ENCODE assay signal across 10 cellular contexts in the genomic region with DNA sequence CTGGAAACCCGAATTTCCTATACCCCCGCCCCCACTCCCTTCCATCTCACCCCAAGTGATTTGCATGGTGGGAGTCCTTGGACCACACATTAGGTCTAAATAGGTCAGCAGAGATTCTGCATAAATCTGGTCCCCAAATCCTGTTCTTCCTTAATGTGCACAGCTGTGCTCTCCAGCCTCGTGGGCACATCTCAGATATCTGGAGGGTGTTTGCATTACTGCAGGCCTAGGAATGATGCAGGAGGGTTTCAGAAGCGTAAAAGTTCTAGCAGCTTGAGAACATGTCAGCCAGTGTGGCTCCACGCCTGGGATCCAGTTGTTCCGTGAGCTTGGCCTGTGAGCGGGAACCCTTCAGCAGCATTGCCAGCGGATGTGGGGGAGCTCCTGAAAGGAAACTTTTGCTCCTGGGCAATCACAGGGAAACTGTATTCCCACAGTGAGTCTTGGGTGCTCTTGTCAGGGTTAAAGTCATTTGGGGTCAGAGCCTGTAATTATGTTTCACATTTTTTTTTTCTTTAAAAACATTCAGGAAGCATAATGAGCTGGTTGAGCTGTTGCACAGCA. TPM values are rescaled to one million over a fixed set of nuclear protein-coding genes. Genes with fewer than 3 reads are reported as not detected.
DNase-seq lines count a peak whose midpoint lies in the region; ATAC-seq, FAIRE-seq and TF ChIP-seq lines count a peak whose summit lies in the region.
"Had no signal": no experiment of that assay in that cellular context is flagged by ENCODE, and none has a peak within 500 bp of the region (broad histone marks: within the 10 kb centered on the region; RNA-seq: fewer than 3 reads in every experiment).

No MANE protein-coding gene starts in this region.

- DNase-seq in GM23338 (ENCODE audit: low spot score): no peak
- no peak for DNase-seq in WTC11 (ENCODE audit: low spot score)
- DNase-seq in right atrium auricular region (ENCODE audit: low spot score): peak; percentile 77
- DNase-seq in stimulated activated effector memory CD8-positive, alpha-beta T cell treated with anti-CD3 and anti-CD28 coated beads, Interleukin-12 subunit alpha, Interleukin-12 subunit beta, amount 100 ng/mL, for 72 hours (ENCODE audit: low spot score in 2 of 2): no peak
- no peak for DNase-seq in urothelium cell line (ENCODE audit: low spot score)
- DNase-seq: NCI-H2171 had no signal

- CTCF ChIA-PET in WTC11 (lab: Charles Lee): interaction anchor here (0.8 to 5.0 kb wide), 11 partner anchors 11 to 106 kb away, joined by 3 to 26 read pairs (median 5); partner anchors contain the start of gene ARHGAP26

- no peak overlapping the region for H3K4me3 Mint-ChIP-seq in GM23338
- H3K4me3 Mint-ChIP-seq in WTC11: no peak overlapping the region
- peak overlapping the region; percentile 76 for H3K4me3 Mint-ChIP-seq in stimulated activated effector memory CD8-positive, alpha-beta T cell treated with anti-CD3 and anti-CD28 coated beads, Interleukin-12 subunit alpha, Interleukin-12 subunit beta, amount 100 ng/mL, for 72 hours

- H3K27me3 ChIP-seq in GM23338 (ENCODE audit: insufficient read depth) (no peaks in the 10 kb centered on the region), right atrium auricular region (no peaks in the 10 kb centered on the region)
- H3K27me3 ChIP-seq: left lung had no signal

- H3K4me3 ChIP-seq in GM23338: no peak overlapping the region
- no peak overlapping the region for H3K4me3 ChIP-seq in right atrium auricular region
- H3K4me3 ChIP-seq: left lung had no signal

- POLR2A ChIA-PET in WTC11 (lab: Charles Lee): no interaction called here

- no peaks in the 10 kb centered on the region for H3K9me3 ChIP-seq in right atrium auricular region
- H3K9me3 ChIP-seq: left lung had no signal

- 0 out of 2 replicates have a peak overlapping the region, but pooled peaks have one; percentile 32 for H3K27ac ChIP-seq in GM23338 (ENCODE audit: low read depth)
- peak overlapping the region; percentile 64 to 82 for H3K27ac ChIP-seq in right atrium auricular region
- H3K27ac ChIP-seq: KMS-11 had no signal

- H3K4me1 ChIP-seq in GM23338 (ENCODE audit: insufficient read depth) (peaks cover 52% of the 10 kb centered on the region), right atrium auricular region (peaks cover 0 to 92% of the 10 kb centered on the region in 2 donors)

- no peak for FAIRE-seq in urothelium cell line (lab: Jason Lieb, UNC)

- no peak overlapping the region for H2AFZ ChIP-seq in GM23338

- peaks cover 79% of the 10 kb centered on the region for H3K79me2 ChIP-seq in GM23338 (replicated peaks; ENCODE audit: insufficient read depth)

- H3K4me1 Mint-ChIP-seq in GM23338: peaks cover 52% of the 10 kb centered on the region
- peaks cover 55% of the 10 kb centered on the region for H3K4me1 Mint-ChIP-seq in WTC11
- H3K4me1 Mint-ChIP-seq in stimulated activated effector memory CD8-positive, alpha-beta T cell treated with anti-CD3 and anti-CD28 coated beads, Interleukin-12 subunit alpha, Interleukin-12 subunit beta, amount 100 ng/mL, for 72 hours: peaks cover 89% of the 10 kb centered on the region

- H4K20me1 ChIP-seq in GM23338 (replicated peaks; ENCODE audit: insufficient read depth): peaks cover 14% of the 10 kb centered on the region

- H3K4me2 ChIP-seq in GM23338: 0 out of 2 replicates have a peak overlapping the region, but pooled peaks have one; percentile 33
- H3K4me2 ChIP-seq: KMS-11 had no signal

- H3K36me3 ChIP-seq in GM23338 (ENCODE audit: insufficient read depth) (no peaks in the 10 kb centered on the region), right atrium auricular region (no peaks in the 10 kb centered on the region)
- H3K36me3 ChIP-seq: left lung had no signal

- ATAC-seq in GM23338 (peak; percentile 16; the same call in 1 of the 3 replicates), WTC11 (0 out of 2 replicates have a peak, but pooled peaks have one; percentile 11), HG03571 (IDR thresholded peaks at IDR 0.05; ENCODE audit: unreplicated experiment) (no peak), HG03354 (IDR thresholded peaks at IDR 0.05; ENCODE audit: poor library complexity, severe bottlenecking, unreplicated experiment) (no peak)
- ATAC-seq in stimulated activated effector memory CD8-positive, alpha-beta T cell treated with anti-CD3 and anti-CD28 coated beads, Interleukin-12 subunit alpha, Interleukin-12 subunit beta, amount 100 ng/mL, for 72 hours: no peak

- H3K27me3 Mint-ChIP-seq in GM23338 (ENCODE audit: insufficient read depth, low read depth, poor library complexity) (peaks cover 3% of the 10 kb centered on the region), WTC11 (ENCODE audit: low read depth) (no peaks in the 10 kb centered on the region)

- TF ChIP-seq CTCF in GM23338 (conservative IDR thresholded peaks at IDR 0.05; ENCODE audit: low read depth in 2 of 2) (no peak), WTC11 (IDR thresholded peaks at IDR 0.05) (no peak), right atrium auricular region (IDR thresholded peaks at IDR 0.05) (no peak)

- H3K27ac Mint-ChIP-seq in GM23338 (peak overlapping the region; percentile 53; the same call in 1 of the 2 replicates), WTC11 (peak overlapping the region; percentile 21; the same call in 1 of the 2 replicates)
- H3K27ac Mint-ChIP-seq in stimulated activated effector memory CD8-positive, alpha-beta T cell treated with anti-CD3 and anti-CD28 coated beads, Interleukin-12 subunit alpha, Interleukin-12 subunit beta, amount 100 ng/mL, for 72 hours: peak overlapping the region; percentile 92

- H3K36me3 Mint-ChIP-seq in GM23338 (ENCODE audit: low read depth) (no peaks in the 10 kb centered on the region), WTC11 (no peaks in the 10 kb centered on the region)
- H3K36me3 Mint-ChIP-seq in stimulated activated effector memory CD8-positive, alpha-beta T cell treated with anti-CD3 and anti-CD28 coated beads, Interleukin-12 subunit alpha, Interleukin-12 subunit beta, amount 100 ng/mL, for 72 hours: peaks cover 29% of the 10 kb centered on the region

- H3K9me3 Mint-ChIP-seq in GM23338: no peaks in the 10 kb centered on the region
- no peaks in the 10 kb centered on the region for H3K9me3 Mint-ChIP-seq in WTC11
- H3K9me3 Mint-ChIP-seq in stimulated activated effector memory CD8-positive, alpha-beta T cell treated with anti-CD3 and anti-CD28 coated beads, Interleukin-12 subunit alpha, Interleukin-12 subunit beta, amount 100 ng/mL, for 72 hours: peaks cover 3% of the 10 kb centered on the region

- no peaks in the 10 kb centered on the region for H3F3A ChIP-seq in GM23338 (replicated peaks; ENCODE audit: low read depth)

- H3K9me2 ChIP-seq in GM23338 (ENCODE audit: insufficient read depth): no peaks in the 10 kb centered on the region

TF ChIP-seq in GM23338, 12 proteins besides CTCF, POLR2A, EP300 and RAD21 (continues in another document):
- TF ChIP-seq ZNF331 (CRISPR knock-in tag; IDR thresholded peaks at IDR 0.05; ENCODE audit: low read depth): no peak

TF ChIP-seq in WTC11, 78 proteins besides CTCF, POLR2A, EP300 and RAD21:
- TF ChIP-seq TEAD1 (CRISPR knock-in tag; IDR thresholded peaks at IDR 0.05) (no peak), E2F1 (CRISPR knock-in tag; IDR thresholded peaks at IDR 0.05) (no peak), NFATC4 (CRISPR knock-in tag; IDR thresholded peaks at IDR 0.05) (no peak), MLX (CRISPR knock-in tag; IDR thresholded peaks at IDR 0.05) (no peak)

RNA-seq across cellular contexts. Expression of gene ARHGAP26, which starts 12.9 kb away (rescaled TPM):
- 11.0 and 16.8 TPM in 2 replicates for total RNA-seq in GM23338 (2014; rRNA removed; shearing (Covaris generic))
- 9.5 and 10.5 TPM in 2 replicates for polyA plus RNA-seq in GM23338 (2016; fragmentation: Nextera tagmentation; extraction: Ambion mirVana)
- total RNA-seq in WTC11 (2021) (19.1 to 22.3 TPM (median 21.8 TPM) in 3 replicates), right atrium auricular region (10 to 100 TPM; 29.8 to 31.6 TPM)

Comparison
In these comparisons a context has a peak if more than half of its experiments do, and no peak if none do; other contexts are left out.
1. ATAC-seq: peak in GM23338 (single experiment) and WTC11 (single experiment); none in stimulated activated effector memory CD8-positive, alpha-beta T cell treated with anti-CD3 and anti-CD28 coated beads, Interleukin-12 subunit alpha, Interleukin-12 subunit beta, amount 100 ng/mL, for 72 hours (single experiment), HG03571 (single experiment) and HG03354 (single experiment).
2. H3K27ac Mint-ChIP-seq: peak in every context shown above with its lines; median percentile 92 in stimulated activated effector memory CD8-positive, alpha-beta T cell treated with anti-CD3 and anti-CD28 coated beads, Interleukin-12 subunit alpha, Interleukin-12 subunit beta, amount 100 ng/mL, for 72 hours; 53 in GM23338; 21 in WTC11.